In genomic region chr17:76072149-76072858, GRCh38 we compare ENCODE assay signal across 8 cellular contexts. TPM values are rescaled to one million over a fixed set of nuclear protein-coding genes. Genes with fewer than 3 reads are reported as not detected.
A peak's percentile ranks its signal among the peaks of the same experiment; 100 is the strongest.
DNase-seq lines count a peak whose midpoint lies in the region; ATAC-seq, FAIRE-seq and TF ChIP-seq lines count a peak whose summit lies in the region.

SRP68 (minus strand) TSS chr17:76072517; CDS start chr17:76072491, 26 bp downstream.

- peak; percentile 91 for TF ChIP-seq POLR2A in GM18951 (IDR thresholded peaks at IDR 0.05; ENCODE audit: extremely low read depth, insufficient read depth, insufficient read length)

- peak within 1 kb of the TSS; percentile 79 for H3K4me3 ChIP-seq in AG04450 (ENCODE audit: low read depth, low read length)
- H3K4me3 ChIP-seq in kidney (ENCODE audit: low read length in 2 of 2): peak within 1 kb of the TSS; percentile 79 to 99

- FAIRE-seq in kidney (lab: Jason Lieb, UNC): no peak

- peaks cover 33% of the 10 kb centered on the region for H3K27me3 ChIP-seq in AG04450 (ENCODE audit: control insufficient read depth, insufficient read depth, low read length)

- in situ Hi-C loops in GM18951 (cut with MboI; ENCODE audit: low sequenced_read_pairs, unreplicated experiment): no loop called here

- peak within 1 kb of the TSS; percentile 76 to 99 for H3K9ac ChIP-seq in kidney (ENCODE audit: low read length in 2 of 2)

- peak within 1 kb of the TSS; percentile 39 for H3K27ac ChIP-seq in AG04450 (ENCODE audit: low read depth, low read length)
- H3K27ac ChIP-seq in kidney (ENCODE audit: low read depth in 2 of 2, low read length in 2 of 2): no peak within 1 kb of the TSS

- H3K36me3 ChIP-seq in kidney (ENCODE audit: control insufficient read depth in 1 of 2, insufficient read depth in 2 of 2, low read length in 2 of 2): peaks cover 6 to 9% of the 10 kb centered on the region in 2 donors

- POLR2A ChIA-PET in AG04450 (lab: Yijun Ruan, JAX): interaction anchor here (0.8 to 1.0 kb wide), 2 partner anchors 14 to 53 kb away, joined by 3 read pairs; no protein-coding TSS in a partner anchor

- H3K4me1 ChIP-seq in kidney (ENCODE audit: control insufficient read depth in 1 of 2, insufficient read depth in 1 of 2, low read depth in 1 of 2, low read length in 2 of 2): peaks cover 0 to 25% of the 10 kb centered on the region in 2 donors

- intact Hi-C loops in kidney (cut with DNase I): no loop called here

- peak; percentile 90 for ATAC-seq in HG03196 (IDR thresholded peaks at IDR 0.05; ENCODE audit: unreplicated experiment)

- CTCF ChIA-PET in AG04450 (lab: Charles Lee): no interaction called here

- no peak for TF ChIP-seq CTCF in AG04450 (IDR thresholded peaks at IDR 0.05; ENCODE audit: low read depth, low read length)
- no peak for TF ChIP-seq CTCF in kidney (IDR thresholded peaks at IDR 0.05; ENCODE audit: borderline replicate concordance, extremely low read depth, insufficient read depth)

- DNase-seq in AG04450 (ENCODE audit: low read depth, low spot score) (peak; percentile 81), NCI-H446 (lab: John Stamatoyannopoulos, UW) (peak; percentile 74 to 95), cerebellar nuclear complex (lab: John Stamatoyannopoulos, UW) (peak; percentile 72 to 74), kidney (peak; percentile 97)
- peak; percentile 78 for DNase-seq in activated CD4-positive, alpha-beta T cell treated with anti-CD3 and anti-CD28 coated beads for 1 hour
- peak; percentile 70 to 75 for DNase-seq in stimulated activated CD4-positive, alpha-beta T cell treated with anti-CD3 and anti-CD28 coated beads, Interleukin-15, amount 100 ng/mL, for 1 hour (ENCODE audit: low read depth in 1 of 2, low spot score in 1 of 2)

- peaks cover 4% of the 10 kb centered on the region; the same call in 1 of the 2 replicates for H3K9me3 ChIP-seq in AG04450 (ENCODE audit: control insufficient read depth, insufficient read depth, low read length)
- no peaks in the 10 kb centered on the region for H3K9me3 ChIP-seq in kidney (ENCODE audit: control insufficient read depth in 1 of 2, low read length in 2 of 2)

RNA-seq across cellular contexts. Expression of gene SRP68, which starts in this region (rescaled TPM):
- polyA plus RNA-seq in AG04450 (2011; rRNA removed): 82.9 and 101 TPM in 2 replicates
- polyA minus RNA-seq in AG04450 (2011; rRNA and poly(A)+ RNA removed): 51.5 and 56.1 TPM in 2 replicates
- 68.1 TPM for total RNA-seq in kidney
- polyA plus RNA-seq in kidney (ENCODE audit: insufficient read depth, low read depth, low replicate concordance): 52.7 TPM
